16 cellular contexts compared by ENCODE assay signal in the genomic region with DNA sequence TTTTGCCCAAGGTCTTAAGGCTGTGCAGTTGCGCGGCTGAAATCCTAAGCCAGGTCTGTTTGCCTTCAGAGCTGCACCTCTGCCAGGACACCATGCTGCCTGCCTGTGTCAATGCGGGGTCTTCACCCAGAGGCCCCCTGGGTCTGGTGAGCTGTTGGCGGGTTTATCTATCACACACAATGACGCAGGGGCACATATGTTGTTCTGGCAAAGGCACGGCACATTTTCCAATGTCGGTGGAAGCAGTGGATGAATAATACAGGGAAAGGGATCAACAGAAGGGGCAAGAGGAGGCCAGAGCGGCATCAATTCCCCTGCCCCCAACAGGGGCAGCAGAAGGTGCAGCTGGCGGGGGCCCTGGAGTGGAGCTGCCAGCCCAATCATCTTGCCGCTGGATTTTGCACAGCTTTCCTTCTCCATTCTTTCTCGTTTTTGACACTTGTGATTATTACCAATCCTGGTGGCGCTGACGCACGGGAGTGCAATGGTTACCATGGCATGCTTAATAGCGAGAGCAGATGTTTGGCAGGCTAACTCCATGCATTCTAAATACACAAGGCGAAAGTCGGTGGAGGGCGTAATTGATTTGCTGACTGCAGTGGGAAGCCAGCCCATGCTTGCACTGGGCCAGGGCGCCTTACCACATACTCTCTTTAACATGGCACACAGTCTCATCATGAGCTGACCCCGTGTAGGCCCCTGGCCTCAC. TPM values are rescaled to one million over a fixed set of nuclear protein-coding genes. Genes with fewer than 3 reads are reported as not detected.
DNase-seq lines count a peak whose midpoint lies in the region; TF ChIP-seq lines count a peak whose summit lies in the region.
"Had no signal": no experiment of that assay in that cellular context is flagged by ENCODE, and none has a peak within 500 bp of the region (broad histone marks: within the 10 kb centered on the region; RNA-seq: fewer than 3 reads in every experiment).

No MANE protein-coding gene starts in this region.

- H3K27ac Mint-ChIP-seq in brain (peak overlapping the region; percentile 59 to 96 (median 76)), type B pancreatic cell (peak overlapping the region; percentile 17)
- H3K27ac Mint-ChIP-seq: natural killer cell had no signal

- H3K36me3 Mint-ChIP-seq in brain, result no peaks in the 10 kb centered on the region
- H3K36me3 Mint-ChIP-seq in type B pancreatic cell, result no peaks in the 10 kb centered on the region
- H3K36me3 Mint-ChIP-seq: natural killer cell had no signal

- peaks cover 51% of the 10 kb centered on the region for H3K4me1 Mint-ChIP-seq in brain
- H3K4me1 Mint-ChIP-seq in type B pancreatic cell (ENCODE audit: unreplicated experiment), result peaks cover 25% of the 10 kb centered on the region

- H3K27ac ChIP-seq in esophagus muscularis mucosa (replicated peaks in 1 of 4), result no peak overlapping the region
- H3K27ac ChIP-seq: A549, lower lobe of right lung, psoas muscle had no signal

- TF ChIP-seq EP300 in esophagus muscularis mucosa (IDR thresholded peaks at IDR 0.05), result no peak

- H3K4me1 ChIP-seq in esophagus muscularis mucosa, result peaks cover 6 to 17% (median 10%) of the 10 kb centered on the region in 4 donors
- H3K4me1 ChIP-seq: A549, psoas muscle had no signal

- DNase-seq in NCI-H2227 (lab: John Stamatoyannopoulos, UW; ENCODE audit: unreplicated experiment) (peak; percentile 60), NCI-H2227 treated with DMSO at 0.1 percent for 48 hours (lab: John Stamatoyannopoulos, UW) (no peak), NCI-H2081 treated with DMSO at 0.1 percent for 48 hours (lab: John Stamatoyannopoulos, UW) (peak; percentile 43), type B pancreatic cell (ENCODE audit: extremely low spot score, unreplicated experiment) (no peak), esophagus muscularis mucosa (ENCODE audit: extremely low spot score) (no peak)
- no peak for DNase-seq in activated CD4-positive, alpha-beta T cell treated with anti-CD3 and anti-CD28 coated beads for 4 hours
- DNase-seq in activated naive CD4-positive, alpha-beta T cell (lab: John Stamatoyannopoulos, UW), result no peak
- DNase-seq: activated effector memory CD4-positive, alpha-beta T cell treated with anti-CD3 and anti-CD28 coated beads, Interleukin-2, amount 50 U/mL, for 16 hours; KBM-7; lower lobe of right lung; natural killer cell; PC-3; psoas muscle; SK-N-SH had no signal

- H3K9me3 Mint-ChIP-seq in brain, result no peaks in the 10 kb centered on the region
- H3K9me3 Mint-ChIP-seq in type B pancreatic cell, result no peaks in the 10 kb centered on the region
- H3K9me3 Mint-ChIP-seq: natural killer cell had no signal

- H3K4me3 Mint-ChIP-seq in brain, result peak overlapping the region in 4 of 5 experiments; percentile 8 to 46 (median 28)
- no peak overlapping the region for H3K4me3 Mint-ChIP-seq in type B pancreatic cell
- H3K4me3 Mint-ChIP-seq: natural killer cell had no signal

- peaks cover 0 to 6% (median 0%) of the 10 kb centered on the region in 4 donors for H3K27me3 ChIP-seq in esophagus muscularis mucosa

- TF ChIP-seq CTCF in brain (conservative IDR thresholded peaks at IDR 0.05) (no peak), type B pancreatic cell (conservative IDR thresholded peaks at IDR 0.05) (no peak), esophagus muscularis mucosa (IDR thresholded peaks at IDR 0.05) (no peak)

- H3K9me3 ChIP-seq in esophagus muscularis mucosa, result no peaks in the 10 kb centered on the region
- H3K9me3 ChIP-seq: A549, lower lobe of right lung, psoas muscle, SK-N-SH had no signal

- WGBS in esophagus muscularis mucosa, result 89% methylated on average over 20 of the region's 20 CpGs

- TF ChIP-seq POLR2A in esophagus muscularis mucosa (IDR thresholded peaks at IDR 0.05; ENCODE audit: low read depth), result no peak

- intact Hi-C loops in esophagus muscularis mucosa (cut with DNase I), result no loop called here

- H3K36me3 ChIP-seq in esophagus muscularis mucosa, result no peaks in the 10 kb centered on the region
- H3K36me3 ChIP-seq: lower lobe of right lung had no signal

- H3K27me3 Mint-ChIP-seq in brain, result peaks cover 3% of the 10 kb centered on the region
- H3K27me3 Mint-ChIP-seq in type B pancreatic cell, result peaks cover 37% of the 10 kb centered on the region

- H3K4me3 ChIP-seq in esophagus muscularis mucosa, result no peak overlapping the region
- H3K4me3 ChIP-seq: A549, lower lobe of right lung, psoas muscle had no signal

RNA-seq across cellular contexts. Expression of gene CYP2J2, which starts 45.8 kb away (rescaled TPM):
- 11.3 TPM for polyA plus RNA-seq in brain (ENCODE audit: insufficient read depth, low read depth, low replicate concordance)
- 1.5 and 1.8 TPM in 2 replicates for total RNA-seq in type B pancreatic cell (ENCODE audit: low replicate concordance)
- under 1 TPM in 3 of 4 donors, not detected in 1; 0.17 to 0.42 (median 0.26) TPM for total RNA-seq in esophagus muscularis mucosa

Comparison
In these comparisons a context has a peak if more than half of its experiments do, and no peak if none do; other contexts are left out.
1. DNase-seq: peak in NCI-H2227 (single experiment) and NCI-H2081 treated with DMSO at 0.1 percent for 48 hours (single experiment); none in NCI-H2227 treated with DMSO at 0.1 percent for 48 hours (single experiment), type B pancreatic cell (single experiment), activated CD4-positive, alpha-beta T cell treated with anti-CD3 and anti-CD28 coated beads for 4 hours (0 of 2), esophagus muscularis mucosa (single experiment) and activated naive CD4-positive, alpha-beta T cell (0 of 4).